Comparison of ENCODE assay signal across 8 cellular contexts in the genomic region with DNA sequence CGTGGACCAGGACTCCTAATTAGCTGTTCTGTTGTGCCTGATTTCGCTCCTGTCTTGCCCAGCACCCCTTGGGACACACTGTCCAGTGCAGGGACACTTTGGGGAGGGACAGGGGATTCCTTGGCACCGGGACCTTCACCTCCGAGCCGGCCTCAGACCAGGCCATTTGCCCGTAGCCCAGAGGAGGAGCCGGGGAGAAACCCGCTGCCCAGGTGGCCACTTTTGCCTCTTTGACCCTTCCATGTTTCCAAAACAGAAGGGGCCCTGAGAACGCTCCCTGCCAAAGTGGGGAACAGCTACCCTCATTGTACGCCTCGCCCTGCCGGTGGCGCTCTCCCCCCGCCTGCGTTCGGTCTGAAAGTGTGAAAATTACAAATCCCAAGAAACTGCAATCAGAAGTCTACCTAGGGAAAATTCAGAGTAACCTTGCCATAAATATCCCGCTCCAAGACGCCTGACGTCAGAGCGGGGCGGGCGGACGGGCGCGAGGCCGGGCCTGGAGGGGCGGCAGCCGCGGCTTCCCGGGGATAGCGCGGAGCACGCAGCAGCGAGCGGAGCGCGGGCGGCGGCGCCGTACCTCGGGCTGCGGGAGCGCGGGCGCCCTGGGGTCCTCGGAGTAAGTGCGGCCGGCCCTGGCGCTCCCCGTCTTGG. TPM values are rescaled to one million over a fixed set of nuclear protein-coding genes. Genes with fewer than 3 reads are reported as not detected.
DNase-seq lines count a peak whose midpoint lies in the region; TF ChIP-seq lines count a peak whose summit lies in the region.

A gene (plus strand): TSS at position 527 of the 651 bp plus-strand sequence. CDS start 63,927 bp downstream, outside the sequence.

- H3K4me1 ChIP-seq in muscle layer of duodenum (ENCODE audit: control insufficient read depth in 1 of 2, insufficient read depth in 2 of 2, low read length in 2 of 2), result peaks cover 0 to 32% of the 10 kb centered on the region in 2 donors
- H3K4me1 ChIP-seq in vagina, result peaks cover 33% of the 10 kb centered on the region

- H3K9me3 ChIP-seq in muscle layer of duodenum (ENCODE audit: control insufficient read depth in 1 of 2, low read length in 2 of 2), result no peaks in the 10 kb centered on the region
- no peaks in the 10 kb centered on the region for H3K9me3 ChIP-seq in vagina

- no peak; the same call in 1 of the 2 replicates for TF ChIP-seq CTCF in C4-2B (conservative IDR thresholded peaks at IDR 0.05)
- TF ChIP-seq CTCF in vagina (IDR thresholded peaks at IDR 0.05), result no peak

- no peaks in the 10 kb centered on the region for H3K27me3 ChIP-seq in muscle layer of duodenum (ENCODE audit: low read depth, low read length)
- H3K27me3 ChIP-seq in vagina, result no peaks in the 10 kb centered on the region

- H3K36me3 ChIP-seq in muscle layer of duodenum (ENCODE audit: control insufficient read depth in 1 of 2, insufficient read depth in 2 of 2, low read length in 2 of 2) (no peaks in the 10 kb centered on the region), vagina (no peaks in the 10 kb centered on the region)

- peak within 1 kb of the TSS; percentile 71 to 90 for H3K4me3 ChIP-seq in muscle layer of duodenum (ENCODE audit: low read depth in 1 of 2, low read length in 2 of 2)
- H3K4me3 ChIP-seq in vagina, result peak within 1 kb of the TSS; percentile 58 to 62

- DNase-seq in NCI-H510A (lab: John Stamatoyannopoulos, UW), result peak; percentile 13
- DNase-seq in fibroblast of gingiva (ENCODE audit: low read depth), result peak; percentile 26
- DNase-seq in vagina (ENCODE audit: extremely low spot score in 2 of 2), result peak in 1 of 2 donors; percentile 84
- no peak for DNase-seq in activated effector memory CD4-positive, alpha-beta T cell treated with Interleukin-2 at 50 U/mL for 16 hours
- DNase-seq in stimulated activated CD4-positive, alpha-beta T cell treated with anti-CD3 and anti-CD28 coated beads, Interleukin-4, amount 100 ng/mL, for 4 hours, result no peak
- DNase-seq in activated gamma-delta T cell treated with Interleukin-2 at 50 U/mL for 16 hours, result no peak

- intact Hi-C loops in vagina (cut with DNase I), result no loop called here

- TF ChIP-seq POLR2A in vagina (IDR thresholded peaks at IDR 0.05), result peak in 1 of 2 donors; percentile 62

- H3K27ac ChIP-seq in C4-2B (peak within 1 kb of the TSS; percentile 30), muscle layer of duodenum (ENCODE audit: low read length) (peak within 1 kb of the TSS; percentile 85), vagina (peak within 1 kb of the TSS; percentile 81)

RNA-seq across cellular contexts. Expression of the gene that starts here (rescaled TPM):
- 22.1 TPM for total RNA-seq in vagina

Comparison
In these comparisons a context has a peak if more than half of its experiments do, and no peak if none do; other contexts are left out.
1. H3K27ac ChIP-seq: peak in every context shown above with its lines; median percentile 85 in muscle layer of duodenum; 81 in vagina; 30 in C4-2B.
2. DNase-seq: peak in NCI-H510A (single experiment) and fibroblast of gingiva (single experiment); none in activated effector memory CD4-positive, alpha-beta T cell treated with Interleukin-2 at 50 U/mL for 16 hours (single experiment), stimulated activated CD4-positive, alpha-beta T cell treated with anti-CD3 and anti-CD28 coated beads, Interleukin-4, amount 100 ng/mL, for 4 hours (0 of 2) and activated gamma-delta T cell treated with Interleukin-2 at 50 U/mL for 16 hours (single experiment).